Comparison of ENCODE assay signal across 8 cellular contexts in genomic region chr14:102138935-102139247, GRCh38.
A peak's percentile ranks its signal among the peaks of the same experiment; 100 is the strongest.
DNase-seq lines count a peak whose midpoint lies in the region; ATAC-seq and TF ChIP-seq lines count a peak whose summit lies in the region.

No MANE protein-coding gene starts in this region.

- DNase-seq in GM12865 (ENCODE audit: low read depth) (no peak), LNCaP clone FGC (ENCODE audit: low read depth) (peak; percentile 2), coronary artery (ENCODE audit: low spot score) (no peak), globus pallidus (ENCODE audit: low spot score) (no peak), GM10266 (ENCODE audit: extremely low spot score) (no peak)
- DNase-seq in stimulated activated CD4-positive, alpha-beta T cell treated with anti-CD3 and anti-CD28 coated beads, Interleukin-12 subunit alpha, Interleukin-12 subunit beta, amount 100 ng/mL, for 4 hours: no peak

- no peaks in the 10 kb centered on the region for H3K27me3 ChIP-seq in mucosa of stomach (ENCODE audit: control insufficient read depth, insufficient read depth, low read length)

- peaks cover 8% of the 10 kb centered on the region for H3K4me1 ChIP-seq in mucosa of stomach (ENCODE audit: control insufficient read depth, insufficient read depth, low read length)

- no peaks in the 10 kb centered on the region for H3K9me3 ChIP-seq in mucosa of stomach (ENCODE audit: control insufficient read depth, low read length)

- no peaks in the 10 kb centered on the region for H3K36me3 ChIP-seq in mucosa of stomach (ENCODE audit: control insufficient read depth, insufficient read depth, low read length)

- H3K4me3 ChIP-seq in GM12865 (ENCODE audit: low read depth, low read length) (peak overlapping the region; percentile 89), LNCaP clone FGC (ENCODE audit: low read depth, low read length) (peak overlapping the region; percentile 83), coronary artery (peak overlapping the region; percentile 96), mucosa of stomach (ENCODE audit: low read length) (peak overlapping the region; percentile 98)

- TF ChIP-seq CTCF in GM12865 (IDR thresholded peaks at IDR 0.05; ENCODE audit: insufficient read depth, low read depth, low read length, missing control alignments) (no peak), LNCaP clone FGC (IDR thresholded peaks at IDR 0.05; ENCODE audit: control insufficient read depth, extremely low read depth, insufficient read depth) (no peak), coronary artery (IDR thresholded peaks at IDR 0.05) (no peak), GM10266 (IDR thresholded peaks at IDR 0.05; ENCODE audit: control insufficient read depth, insufficient read depth, low read depth, missing control alignments) (no peak)

- no peak for ATAC-seq in HG02938 (IDR thresholded peaks at IDR 0.05; ENCODE audit: unreplicated experiment)

- H3K27ac ChIP-seq in coronary artery: peak overlapping the region; percentile 81 to 91

- peak overlapping the region; percentile 95 for H3K9ac ChIP-seq in mucosa of stomach (ENCODE audit: low read length)
